8 cellular contexts compared by ENCODE assay signal in the genomic region with DNA sequence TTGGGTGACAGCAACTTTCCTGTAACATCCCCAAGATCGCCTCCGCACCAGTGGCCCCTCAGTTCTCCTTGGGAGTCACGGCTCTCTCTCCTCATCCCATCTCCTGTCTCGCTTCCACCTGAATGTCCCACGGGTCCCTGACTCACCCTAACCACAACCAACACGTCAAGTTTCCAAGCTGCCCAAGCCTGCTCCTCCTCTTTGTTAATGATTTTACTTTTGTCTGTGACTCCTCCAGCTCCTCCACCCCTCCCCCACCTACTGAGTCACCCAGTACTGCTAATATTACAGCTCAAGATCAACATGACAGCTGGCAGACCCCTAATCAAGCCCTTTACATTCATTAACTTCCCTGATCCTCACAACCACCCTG. TPM values are rescaled to one million over a fixed set of nuclear protein-coding genes. Genes with fewer than 3 reads are reported as not detected.
DNase-seq lines count a peak whose midpoint lies in the region; ATAC-seq and TF ChIP-seq lines count a peak whose summit lies in the region.

No MANE protein-coding gene starts in this region.

- H3K4me3 ChIP-seq in kidney epithelial cell (ENCODE audit: low read depth, low read length): no peak overlapping the region

- H3K9me3 Mint-ChIP-seq in type B pancreatic cell: no peaks in the 10 kb centered on the region

- peak overlapping the region; percentile 85 for H3K27ac Mint-ChIP-seq in type B pancreatic cell

- peaks cover 36% of the 10 kb centered on the region for H3K4me1 Mint-ChIP-seq in type B pancreatic cell (ENCODE audit: unreplicated experiment)

- no peaks in the 10 kb centered on the region for H3K27me3 Mint-ChIP-seq in type B pancreatic cell

- TF ChIP-seq CTCF in kidney epithelial cell (IDR thresholded peaks at IDR 0.05; ENCODE audit: insufficient read depth, low read length, poor library complexity, severe bottlenecking): no peak
- TF ChIP-seq CTCF in type B pancreatic cell (conservative IDR thresholded peaks at IDR 0.05): no peak

- no peak overlapping the region for H3K4me3 Mint-ChIP-seq in type B pancreatic cell

- H3K36me3 ChIP-seq in kidney epithelial cell (ENCODE audit: control insufficient read depth, insufficient read depth, low read length): no peaks in the 10 kb centered on the region

- DNase-seq in activated naive CD4-positive, alpha-beta T cell treated with Interleukin-2 at 50 U/mL for 16 hours: peak; percentile 41
- no peak for DNase-seq in activated naive CD4-positive, alpha-beta T cell (lab: John Stamatoyannopoulos, UW)
- DNase-seq in activated T-cell treated with anti-CD3 and anti-CD28 coated beads for 48 hours (ENCODE audit: low read depth) (peak; percentile 38), kidney epithelial cell (ENCODE audit: low read depth) (peak; percentile 99), type B pancreatic cell (ENCODE audit: extremely low spot score, unreplicated experiment) (no peak), NCI-H2196 (lab: John Stamatoyannopoulos, UW; ENCODE audit: unreplicated experiment) (no peak)

- ATAC-seq in HG02642 (IDR thresholded peaks at IDR 0.05; ENCODE audit: poor library complexity, unreplicated experiment) (no peak), GM19328 (IDR thresholded peaks at IDR 0.05; ENCODE audit: unreplicated experiment) (no peak)

- no peaks in the 10 kb centered on the region for H3K27me3 ChIP-seq in kidney epithelial cell (ENCODE audit: control insufficient read depth, insufficient read depth, low read length)

- peaks cover 6% of the 10 kb centered on the region for H3K36me3 Mint-ChIP-seq in type B pancreatic cell

RNA-seq across cellular contexts. Expression of a gene that starts 39.3 kb away (rescaled TPM):
- total RNA-seq in kidney epithelial cell (14.1 and 17.0 TPM in 2 replicates), type B pancreatic cell (ENCODE audit: low replicate concordance) (32.0 and 56.1 TPM in 2 replicates)

Comparison
In these comparisons a context has a peak if more than half of its experiments do, and no peak if none do; other contexts are left out.
1. DNase-seq: peak in activated naive CD4-positive, alpha-beta T cell treated with Interleukin-2 at 50 U/mL for 16 hours (single experiment), activated T-cell treated with anti-CD3 and anti-CD28 coated beads for 48 hours (single experiment) and kidney epithelial cell (single experiment); none in activated naive CD4-positive, alpha-beta T cell (0 of 4), type B pancreatic cell (single experiment) and NCI-H2196 (single experiment).